Comparison of ENCODE assay signal across 20 cellular contexts in genomic region chr13:40153516-40153915, GRCh38.
DNase-seq lines count a peak whose midpoint lies in the region; ATAC-seq and TF ChIP-seq lines count a peak whose summit lies in the region.
"Had no signal": no experiment of that assay in that cellular context is flagged by ENCODE, and none has a peak within 500 bp of the region (broad histone marks: within the 10 kb centered on the region; RNA-seq: fewer than 3 reads in every experiment).

No MANE protein-coding gene starts in this region.

- intact Hi-C loops in left cardiac atrium (cut with DNase I) (no loop called here), left ventricle myocardium inferior (cut with micrococcal nuclease) (no loop called here), stomach (cut with DNase I; ENCODE audit: low total_unique reads) (no loop called here)

- TF ChIP-seq CTCF in left ventricle myocardium inferior (IDR thresholded peaks at IDR 0.05; ENCODE audit: borderline replicate concordance), result no peak
- no peak for TF ChIP-seq CTCF in OCI-LY1 (IDR thresholded peaks at IDR 0.05; ENCODE audit: low read length)
- TF ChIP-seq CTCF in choroid plexus epithelial cell (conservative IDR thresholded peaks at IDR 0.05; ENCODE audit: low read depth, low read length), result no peak
- no peak for TF ChIP-seq CTCF in stomach (IDR thresholded peaks at IDR 0.05)

- H3K27ac ChIP-seq in left ventricle myocardium inferior (replicated peaks) (no peak overlapping the region), OCI-LY1 (ENCODE audit: low read depth, low read length, poor library complexity, severe bottlenecking) (peak overlapping the region; percentile 8), stomach (no peak overlapping the region)
- H3K27ac ChIP-seq: A549, KMS-11, PC-9 had no signal

- peak in 1 of 2 donors; percentile 50 for ATAC-seq in left cardiac atrium
- ATAC-seq in GM21381 (IDR thresholded peaks at IDR 0.05; ENCODE audit: unreplicated experiment), result no peak
- no peak for ATAC-seq in GM19467 (IDR thresholded peaks at IDR 0.05; ENCODE audit: unreplicated experiment)
- ATAC-seq: A549 had no signal

- DNase-seq in left cardiac atrium (peak; percentile 40), left ventricle myocardium inferior (no peak), choroid plexus epithelial cell (ENCODE audit: low read depth) (peak; percentile 49), stomach (peak; percentile 60)
- DNase-seq: AML-193, Calu3, DMS79 treated with DMSO at 0.1 percent for 48 hours, GDM1, GOT3, HFFc6, MG63, NCI-H1105, NCI-H187, NCI-H748 treated with DMSO at 0.1 percent for 48 hours, PC-9 had no signal

- H3K36me3 ChIP-seq in left ventricle myocardium inferior (no peaks in the 10 kb centered on the region), OCI-LY1 (ENCODE audit: insufficient read depth, low read length) (no peaks in the 10 kb centered on the region), stomach (no peaks in the 10 kb centered on the region)
- H3K36me3 ChIP-seq: MG63 had no signal

- H3K9me3 ChIP-seq in left ventricle myocardium inferior (replicated peaks) (no peaks in the 10 kb centered on the region), OCI-LY1 (ENCODE audit: low read length) (no peaks in the 10 kb centered on the region), stomach (no peaks in the 10 kb centered on the region)
- H3K9me3 ChIP-seq: A549, MG63 had no signal

- no peaks in the 10 kb centered on the region for H3F3A ChIP-seq in OCI-LY1 (ENCODE audit: insufficient read depth, low read length)

- peaks cover 25% of the 10 kb centered on the region for H3K4me1 ChIP-seq in left ventricle myocardium inferior
- peaks cover 37% of the 10 kb centered on the region for H3K4me1 ChIP-seq in OCI-LY1 (ENCODE audit: insufficient read depth, low read length, severe bottlenecking)
- H3K4me1 ChIP-seq in stomach, result peaks cover 6 to 22% (median 10%) of the 10 kb centered on the region in 4 donors

- H3K9me2 ChIP-seq in OCI-LY1 (ENCODE audit: low read depth, low read length), result no peaks in the 10 kb centered on the region

- no peak for TF ChIP-seq EP300 in stomach (IDR thresholded peaks at IDR 0.05)

- WGBS in stomach, 5 donors, result 51 to 72% (median 66%) methylated on average over 2 of the region's 2 CpGs

- H3K79me2 ChIP-seq in OCI-LY1 (ENCODE audit: insufficient read depth, low read length), result no peaks in the 10 kb centered on the region

- H3K4me3 ChIP-seq in left ventricle myocardium inferior, result no peak overlapping the region
- H3K4me3 ChIP-seq in OCI-LY1 (ENCODE audit: low read depth, low read length, poor library complexity, severe bottlenecking), result no peak overlapping the region
- no peak overlapping the region for H3K4me3 ChIP-seq in choroid plexus epithelial cell (ENCODE audit: low read depth, low read length)
- H3K4me3 ChIP-seq in stomach, result no peak overlapping the region
- H3K4me3 ChIP-seq: A549, MG63, PC-9 had no signal

- no peak overlapping the region for H3K9ac ChIP-seq in OCI-LY1 (ENCODE audit: low read length)
- H3K9ac ChIP-seq: KMS-11 had no signal

- no peak overlapping the region for H2AFZ ChIP-seq in OCI-LY1 (ENCODE audit: low read length)
- H2AFZ ChIP-seq: PC-9 had no signal

- H3K4me2 ChIP-seq in OCI-LY1 (ENCODE audit: low read length), result no peak overlapping the region
- H3K4me2 ChIP-seq: A549, KMS-11, PC-9 had no signal

- no peaks in the 10 kb centered on the region for H4K20me1 ChIP-seq in OCI-LY1 (ENCODE audit: insufficient read depth, low read length)

- no peak for TF ChIP-seq POLR2A in stomach (IDR thresholded peaks at IDR 0.05)

- H3K27me3 ChIP-seq in left ventricle myocardium inferior (ENCODE audit: low read depth) (no peaks in the 10 kb centered on the region), OCI-LY1 (ENCODE audit: insufficient read depth, low read length) (no peaks in the 10 kb centered on the region), stomach (no peaks in the 10 kb centered on the region)
- H3K27me3 ChIP-seq: MG63 had no signal
